Comparison of ENCODE assay signal across 16 cellular contexts in the genomic region with DNA sequence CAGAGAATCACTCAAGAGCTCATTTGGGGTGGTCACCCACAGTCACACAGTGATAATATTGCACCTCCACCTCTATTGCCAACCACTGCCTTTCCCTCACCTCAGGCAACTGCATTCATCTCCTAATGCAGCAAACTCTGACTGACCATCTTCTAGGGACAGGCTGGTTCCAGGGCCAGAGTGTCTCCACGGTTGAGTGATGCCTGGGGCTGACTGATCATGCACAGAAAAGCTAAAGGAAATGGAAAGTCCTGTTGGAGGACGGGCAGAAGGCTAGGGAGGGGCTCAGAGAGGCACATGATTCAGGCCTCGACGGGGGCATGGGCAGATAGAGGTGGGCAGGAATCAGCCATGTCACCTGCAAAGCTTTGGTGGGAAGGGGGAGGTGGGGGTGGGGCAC.
DNase-seq lines count a peak whose midpoint lies in the region; ATAC-seq and TF ChIP-seq lines count a peak whose summit lies in the region.
"Had no signal": no experiment of that assay in that cellular context is flagged by ENCODE, and none has a peak within 500 bp of the region (broad histone marks: within the 10 kb centered on the region; RNA-seq: fewer than 3 reads in every experiment).

No MANE protein-coding gene starts in this region.

- WGBS in trophoblast cell (ENCODE audit: extremely low coverage, insufficient coverage, insufficient read length), result no CpG with 5 or more reads among the region's 4 CpGs
- 81 to 89% methylated on average over 3 to 4 of the region's 4 CpGs for WGBS in endodermal cell (ENCODE audit: insufficient coverage in 1 of 2, insufficient read length in 1 of 2), 2 experiments

- no peak overlapping the region for H3K23ac ChIP-seq in trophoblast cell (ENCODE audit: low read length)

- no peak overlapping the region for H3K14ac ChIP-seq in trophoblast cell (ENCODE audit: low read length)

- H2AK5ac ChIP-seq in trophoblast cell (ENCODE audit: low read length), result peak overlapping the region; percentile 81

- H3K27me3 ChIP-seq in trophoblast cell (ENCODE audit: insufficient read depth, low read length) (no peaks in the 10 kb centered on the region), endodermal cell (ENCODE audit: control insufficient read depth, insufficient read depth, low read length, poor library complexity, severe bottlenecking) (no peaks in the 10 kb centered on the region)
- H3K27me3 ChIP-seq: SJSA1 had no signal

- CTCF ChIA-PET in OCI-LY7 (lab: Charles Lee; ENCODE audit: unreplicated experiment), result interaction anchor here (0.5 to 1.5 kb wide), 2 partner anchors 12 to 386 kb away, joined by 3 read pairs; no protein-coding TSS in a partner anchor

- H3K9ac ChIP-seq in trophoblast cell (ENCODE audit: low read length), result no peak overlapping the region
- H3K9ac ChIP-seq in endodermal cell (ENCODE audit: extremely low read depth, low read length, poor library complexity, severe bottlenecking), result no peak overlapping the region

- H4K91ac ChIP-seq in trophoblast cell (ENCODE audit: low read depth, low read length), result peak overlapping the region; percentile 59

- no TSS peak for BruUV-seq in OCI-LY7 (replicated peaks; lab: Mats Ljungman, UMichigan)

- no peak overlapping the region for H3K4me3 ChIP-seq in OCI-LY7 (ENCODE audit: low read depth, low read length, poor library complexity, severe bottlenecking)
- no peak overlapping the region for H3K4me3 ChIP-seq in trophoblast cell (ENCODE audit: low read depth, low read length)
- no peak overlapping the region for H3K4me3 ChIP-seq in endodermal cell (ENCODE audit: low read length)
- H3K4me3 ChIP-seq: SJSA1 had no signal

- H3K27me3 Mint-ChIP-seq in endodermal cell (ENCODE audit: insufficient read depth), result no peaks in the 10 kb centered on the region

- no peaks in the 10 kb centered on the region for H3K36me3 Mint-ChIP-seq in endodermal cell (ENCODE audit: low read depth)
- H3K36me3 Mint-ChIP-seq: CD14-positive monocyte had no signal

- no peak overlapping the region for H4K8ac ChIP-seq in trophoblast cell (ENCODE audit: low read depth, low read length)

- H3K9me3 ChIP-seq in OCI-LY7 (ENCODE audit: low read length) (no peaks in the 10 kb centered on the region), trophoblast cell (ENCODE audit: insufficient read depth, low read depth, low read length) (no peaks in the 10 kb centered on the region), endodermal cell (ENCODE audit: control insufficient read depth, low read length) (no peaks in the 10 kb centered on the region)
- H3K9me3 ChIP-seq: SJSA1 had no signal

- H3K79me1 ChIP-seq in trophoblast cell (ENCODE audit: low read length), result peaks cover 18% of the 10 kb centered on the region

- DNase-seq in Caki2 (ENCODE audit: low read depth) (peak; percentile 53), OCI-LY7 (ENCODE audit: low spot score) (no peak), kidney tubule cell (ENCODE audit: low spot score) (peak; percentile 57), trophoblast cell (no peak), endodermal cell (no peak)
- DNase-seq: GDM1, HCEC 1CT, NCI-H1092 treated with DMSO at 0.1 percent for 48 hours, NCI-H146, NCI-H2081 treated with DMSO at 0.1 percent for 48 hours, NCI-H2227 treated with DMSO at 0.1 percent for 48 hours, NCI-H524 treated with DMSO at 0.1 percent for 48 hours had no signal

- no peak for TF ChIP-seq CTCF in OCI-LY7 (conservative IDR thresholded peaks at IDR 0.05; ENCODE audit: low read length)
- TF ChIP-seq CTCF in endodermal cell (conservative IDR thresholded peaks at IDR 0.05), result no peak

- no peak overlapping the region for H3K27ac Mint-ChIP-seq in endodermal cell

- no peaks in the 10 kb centered on the region for H3K9me3 Mint-ChIP-seq in endodermal cell
- H3K9me3 Mint-ChIP-seq: CD14-positive monocyte had no signal

- intact Hi-C loops in OCI-LY7 (cut with micrococcal nuclease; ENCODE audit: unreplicated experiment), result no loop called here

- no peaks in the 10 kb centered on the region for H3K9me2 ChIP-seq in OCI-LY7 (ENCODE audit: insufficient read depth, low read length)

- no peaks in the 10 kb centered on the region for H3K79me2 ChIP-seq in OCI-LY7 (ENCODE audit: insufficient read depth, low read depth, low read length)
- no peaks in the 10 kb centered on the region for H3K79me2 ChIP-seq in trophoblast cell (ENCODE audit: control insufficient read depth, insufficient read depth, low read length, poor library complexity)

- no peaks in the 10 kb centered on the region for H3K4me1 Mint-ChIP-seq in endodermal cell

- H3K4me2 ChIP-seq in OCI-LY7 (ENCODE audit: low read length) (peak overlapping the region; percentile 32; the same call in 1 of the 2 replicates), trophoblast cell (ENCODE audit: low read length) (no peak overlapping the region)

- H3K4me3 Mint-ChIP-seq in endodermal cell, result no peak overlapping the region
- H3K4me3 Mint-ChIP-seq: CD14-positive monocyte had no signal

- in situ Hi-C loops in Caki2 (cut with HindIII; ENCODE audit: low pct_unique_long_range_greater_than_20kb, low sequenced_read_pairs), result no loop called here

- no peak overlapping the region for H3K27ac ChIP-seq in OCI-LY7 (ENCODE audit: low read depth, low read length, poor library complexity, severe bottlenecking)
- H3K27ac ChIP-seq in trophoblast cell (ENCODE audit: low read depth, low read length), result no peak overlapping the region
- H3K27ac ChIP-seq in endodermal cell (ENCODE audit: low read depth, low read length), result no peak overlapping the region
- H3K27ac ChIP-seq: SJSA1 had no signal

- peak overlapping the region; percentile 32; the same call in 1 of the 2 replicates for H2AFZ ChIP-seq in OCI-LY7 (ENCODE audit: low read length)
- no peak overlapping the region for H2AFZ ChIP-seq in trophoblast cell (ENCODE audit: insufficient read depth, low read length, poor library complexity)

- no peak overlapping the region for H2BK5ac ChIP-seq in trophoblast cell (ENCODE audit: low read depth, low read length, poor library complexity)

- no peak overlapping the region for H4K12ac ChIP-seq in trophoblast cell (ENCODE audit: low read depth, low read length)

- ATAC-seq in HG02610 (IDR thresholded peaks at IDR 0.05; ENCODE audit: unreplicated experiment) (no peak), GM19463 (IDR thresholded peaks at IDR 0.05; ENCODE audit: unreplicated experiment) (no peak)

- peak overlapping the region; percentile 18 for H3K18ac ChIP-seq in trophoblast cell (ENCODE audit: low read length)

- H4K20me1 ChIP-seq in OCI-LY7 (ENCODE audit: insufficient read depth, low read length), result no peaks in the 10 kb centered on the region

- H2BK12ac ChIP-seq in trophoblast cell (ENCODE audit: low read length), result peak overlapping the region; percentile 79

- no peak overlapping the region for H3K4ac ChIP-seq in trophoblast cell (ENCODE audit: low read depth, low read length)

- H3K36me3 ChIP-seq in OCI-LY7 (ENCODE audit: insufficient read depth, low read length) (no peaks in the 10 kb centered on the region), trophoblast cell (ENCODE audit: control insufficient read depth in 1 of 2, insufficient read depth in 2 of 2, low read length in 2 of 2) (no peaks in the 10 kb centered on the region), endodermal cell (ENCODE audit: control insufficient read depth, insufficient read depth, low read length) (no peaks in the 10 kb centered on the region)
- H3K36me3 ChIP-seq: SJSA1 had no signal

- H3K4me1 ChIP-seq in OCI-LY7 (ENCODE audit: insufficient read depth, low read length, poor library complexity, severe bottlenecking) (peaks cover 46% of the 10 kb centered on the region), trophoblast cell (ENCODE audit: control insufficient read depth in 1 of 2, insufficient read depth in 2 of 2, low read length in 2 of 2) (peaks cover 9 to 19% of the 10 kb centered on the region in 2 experiments), endodermal cell (ENCODE audit: control insufficient read depth, insufficient read depth, low read length) (no peaks in the 10 kb centered on the region)

- peak overlapping the region; percentile 23 for H2BK120ac ChIP-seq in trophoblast cell (ENCODE audit: insufficient read depth, low read length, poor library complexity)

- POLR2A ChIA-PET in OCI-LY7 (lab: Charles Lee), result interaction anchor here (0.6 to 1.5 kb wide), 5 partner anchors 14 to 47 kb away, joined by 3 to 5 read pairs (median 3); no protein-coding TSS in a partner anchor

Comparison
In these comparisons a context has a peak if more than half of its experiments do, and no peak if none do; other contexts are left out.
1. DNase-seq: peak in Caki2 (single experiment) and kidney tubule cell (single experiment); none in OCI-LY7 (single experiment), trophoblast cell (0 of 2) and endodermal cell (single experiment).